In the genomic region with DNA sequence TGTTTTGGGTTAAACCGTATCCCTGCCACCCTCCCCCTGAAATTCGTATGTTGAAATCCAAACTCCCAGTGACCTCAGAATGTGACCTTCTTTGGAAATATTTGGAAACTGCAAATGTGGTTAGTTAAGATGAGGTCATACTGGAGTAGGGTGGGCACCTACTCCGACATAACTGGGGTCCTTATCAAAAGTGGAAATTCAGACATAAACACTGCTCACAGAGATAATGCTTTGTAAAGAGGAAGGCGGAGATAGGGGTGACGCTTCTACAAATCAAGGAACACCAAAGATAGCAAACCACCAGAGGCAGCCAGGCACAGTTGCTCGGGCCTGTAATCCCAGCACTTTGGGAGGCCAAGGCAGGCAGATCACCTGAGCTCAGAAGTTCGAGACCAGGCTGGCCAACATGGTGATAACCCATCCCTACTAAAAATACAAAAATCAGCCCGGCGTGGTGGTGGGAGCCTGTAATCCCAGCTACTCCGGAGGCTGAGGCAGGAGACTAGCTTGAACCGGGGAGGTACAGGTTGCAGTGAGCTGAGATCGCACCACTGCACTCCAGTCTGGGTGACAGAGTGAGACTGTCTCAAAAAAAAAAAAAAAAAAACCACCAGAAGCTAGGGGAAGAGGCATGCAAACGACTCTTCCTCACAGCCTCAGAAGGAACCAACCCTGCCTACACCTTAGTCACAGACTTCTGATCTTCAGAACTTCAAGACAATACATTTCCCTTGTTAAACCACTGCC, we compare ENCODE assay signal across 8 cellular contexts. TPM values are rescaled to one million over a fixed set of nuclear protein-coding genes. Genes with fewer than 3 reads are reported as not detected.
DNase-seq lines count a peak whose midpoint lies in the region; ATAC-seq and FAIRE-seq lines count a peak whose summit lies in the region.

No MANE protein-coding gene starts in this region.

- no peak overlapping the region for H3K4me3 Mint-ChIP-seq in activated CD4-positive, alpha-beta T cell treated with anti-CD3 and anti-CD28 coated beads, Interleukin-2, amount 10 ng/mL, durations not matched to agents 7 days and 5 days

- CTCF ChIA-PET in activated CD4-positive, alpha-beta T cell treated with anti-CD3 and anti-CD28 coated beads, Interleukin-2, amount 10 ng/mL, durations not matched to agents 7 days and 5 days (lab: Charles Lee), result interaction anchor here (0.6 to 2.1 kb wide), 6 partner anchors 8 to 40 kb away, joined by 3 to 7 read pairs (median 6); no protein-coding TSS in a partner anchor

- peaks cover 8% of the 10 kb centered on the region for H3K36me3 Mint-ChIP-seq in activated CD4-positive, alpha-beta T cell treated with anti-CD3 and anti-CD28 coated beads, Interleukin-2, amount 10 ng/mL, durations not matched to agents 7 days and 5 days (ENCODE audit: low read depth)

- POLR2A ChIA-PET in activated CD4-positive, alpha-beta T cell treated with anti-CD3 and anti-CD28 coated beads, Interleukin-2, amount 10 ng/mL, durations not matched to agents 7 days and 5 days (lab: Charles Lee), result interaction anchor here (0.7 to 1.2 kb wide), 4 partner anchors 17 to 54 kb away, joined by 3 to 6 read pairs (median 4); partner anchors contain the start of gene CHD2

- peak; percentile 77 for FAIRE-seq in GM19239 (lab: Jason Lieb, UNC)

- H3K9me3 Mint-ChIP-seq in activated CD4-positive, alpha-beta T cell treated with anti-CD3 and anti-CD28 coated beads, Interleukin-2, amount 10 ng/mL, durations not matched to agents 7 days and 5 days, result peaks cover 5% of the 10 kb centered on the region

- DNase-seq in GM19239 (ENCODE audit: insufficient read length, low spot score) (peak; percentile 17), iris pigment epithelial cell (ENCODE audit: low read depth) (peak; percentile 75), mesenteric fat pad (ENCODE audit: low spot score) (no peak), NCI-H524 treated with DMSO at 0.1 percent for 48 hours (lab: John Stamatoyannopoulos, UW) (no peak), DMS114 treated with DMSO at 0.1 percent for 48 hours (lab: John Stamatoyannopoulos, UW; ENCODE audit: unreplicated experiment) (no peak), DMS153 treated with DMSO at 0.1 percent for 48 hours (lab: John Stamatoyannopoulos, UW; ENCODE audit: unreplicated experiment) (no peak)
- DNase-seq in activated CD4-positive, alpha-beta T cell treated with anti-CD3 and anti-CD28 coated beads, Interleukin-2, amount 10 ng/mL, durations not matched to agents 7 days and 5 days, result peak; percentile 65

- H3K27me3 Mint-ChIP-seq in activated CD4-positive, alpha-beta T cell treated with anti-CD3 and anti-CD28 coated beads, Interleukin-2, amount 10 ng/mL, durations not matched to agents 7 days and 5 days, result no peaks in the 10 kb centered on the region

- peak overlapping the region; percentile 89 for H3K27ac Mint-ChIP-seq in activated CD4-positive, alpha-beta T cell treated with anti-CD3 and anti-CD28 coated beads, Interleukin-2, amount 10 ng/mL, durations not matched to agents 7 days and 5 days

- H3K4me1 Mint-ChIP-seq in activated CD4-positive, alpha-beta T cell treated with anti-CD3 and anti-CD28 coated beads, Interleukin-2, amount 10 ng/mL, durations not matched to agents 7 days and 5 days, result peaks cover 68% of the 10 kb centered on the region

- ATAC-seq in HG03135 (IDR thresholded peaks at IDR 0.05; ENCODE audit: unreplicated experiment), result peak; percentile 61

RNA-seq across cellular contexts. Expression of gene CHD2, which starts 51.1 kb away (rescaled TPM):
- 100 to 1,000 TPM; 129 to 148 TPM for total RNA-seq in activated CD4-positive, alpha-beta T cell treated with anti-CD3 and anti-CD28 coated beads, Interleukin-2, amount 10 ng/mL, durations not matched to agents 7 days and 5 days
- total RNA-seq in mesenteric fat pad, result 90.9 TPM

Comparison
In these comparisons a context has a peak if more than half of its experiments do, and no peak if none do; other contexts are left out.
1. DNase-seq: peak in GM19239 (single experiment), activated CD4-positive, alpha-beta T cell treated with anti-CD3 and anti-CD28 coated beads, Interleukin-2, amount 10 ng/mL, durations not matched to agents 7 days and 5 days (single experiment) and iris pigment epithelial cell (single experiment); none in mesenteric fat pad (single experiment), NCI-H524 treated with DMSO at 0.1 percent for 48 hours (single experiment), DMS114 treated with DMSO at 0.1 percent for 48 hours (single experiment) and DMS153 treated with DMSO at 0.1 percent for 48 hours (single experiment).